8 cellular contexts compared by ENCODE assay signal in genomic region chr1:226223157-226223785, GRCh38. TPM values are rescaled to one million over a fixed set of nuclear protein-coding genes. Genes with fewer than 3 reads are reported as not detected.
DNase-seq lines count a peak whose midpoint lies in the region; ATAC-seq, FAIRE-seq and TF ChIP-seq lines count a peak whose summit lies in the region.

Gene MIXL1, plus strand, starts transcription at chr1:226223664. Its CDS starts 18 bp downstream, at chr1:226223682.

- no peak within 1 kb of the TSS for H2BK120ac ChIP-seq in H1 (replicated peaks; ENCODE audit: low read depth, low read length)

- no peak for TF ChIP-seq POLR2A in H1 (IDR thresholded peaks at IDR 0.05; ENCODE audit: control extremely low read depth in 1 of 2, low read depth in 2 of 2, low read length in 2 of 2)

- no peak within 1 kb of the TSS for H3K14ac ChIP-seq in H1 (ENCODE audit: insufficient read length)

- H3K9ac ChIP-seq in H1 (replicated peaks in 1 of 4; ENCODE audit: extremely low read depth in 1 of 4, low read depth in 3 of 4, low read length in 3 of 4), result peak within 1 kb of the TSS; percentile 13 to 69 (median 46); a peak in 3 of 7 replicates

- peaks cover 0 to 7% (median 0%) of the 10 kb centered on the region in 4 experiments; a peak in 3 of 7 replicates for H3K4me1 ChIP-seq in H1 (replicated peaks in 1 of 4; ENCODE audit: control insufficient read depth in 3 of 4, insufficient read depth in 4 of 4, low read length in 3 of 4)

- H2BK20ac ChIP-seq in H1 (ENCODE audit: low read length), result no peak within 1 kb of the TSS

- H4K20me1 ChIP-seq in H1 (replicated peaks in 1 of 2; ENCODE audit: control insufficient read depth in 1 of 2, insufficient read depth in 2 of 2, low read length in 2 of 2), result no peaks in the 10 kb centered on the region

- H4K8ac ChIP-seq in H1 (ENCODE audit: extremely low read depth, insufficient read depth, low read length), result peak within 1 kb of the TSS; percentile 76

- FAIRE-seq in H1 (lab: Jason Lieb, UNC), result no peak

- 7% methylated on average over 17 of the region's 62 CpGs; no CpG with 5 or more reads in 1 of the 2 experiments for WGBS in H1 (ENCODE audit: extremely low coverage in 1 of 2, insufficient coverage in 1 of 2, insufficient read length in 1 of 2, insufficient replicate concordance in 2 of 2, low coverage in 1 of 2, low lambda C conversion rate in 2 of 2, missing lambda C conversion rate in 1 of 2), 2 experiments

- H2AFZ ChIP-seq in H1 (ENCODE audit: low read length), result peak within 1 kb of the TSS; percentile 16; the same call in 1 of the 2 replicates

- no peak within 1 kb of the TSS for H3K56ac ChIP-seq in H1 (replicated peaks; ENCODE audit: insufficient read length, low read depth, low read length)

- no peak within 1 kb of the TSS; the same call in none of the 2 replicates for H3K18ac ChIP-seq in H1 (ENCODE audit: extremely low read depth, low read length)

- no peak within 1 kb of the TSS for H3K4ac ChIP-seq in H1 (replicated peaks; ENCODE audit: insufficient read length, low read depth, low read length)

- H3K79me1 ChIP-seq in H1 (ENCODE audit: low read depth, low read length), result no peaks in the 10 kb centered on the region

- H3K4me3 ChIP-seq in Jurkat, Clone E6-1 (ENCODE audit: low read length), result peak within 1 kb of the TSS; percentile 20; the same call in 1 of the 2 replicates
- peak within 1 kb of the TSS; percentile 34 to 69 (median 60) for H3K4me3 ChIP-seq in H1 (ENCODE audit: extremely low read depth in 1 of 4, insufficient read depth in 2 of 4, low read depth in 3 of 4, low read length in 4 of 4)

- H4K5ac ChIP-seq in H1 (ENCODE audit: insufficient read length, low read depth, low read length), result no peak within 1 kb of the TSS

- no peak within 1 kb of the TSS for H4K91ac ChIP-seq in H1 (replicated peaks; ENCODE audit: insufficient read length, low read length)

- DNase-seq in GM10266 (ENCODE audit: extremely low spot score) (peak; percentile 48), H1 (ENCODE audit: low read depth in 1 of 2, low spot score in 2 of 2) (peak in 1 of 2 experiments; percentile 76), omental fat pad (ENCODE audit: low spot score) (no peak), HCEC 1CT (no peak), NCI-H128 (lab: John Stamatoyannopoulos, UW; ENCODE audit: unreplicated experiment) (no peak), GOT3 (lab: John Stamatoyannopoulos, UW) (no peak)
- no peak for DNase-seq in Jurkat, Clone E6-1 (ENCODE audit: low read depth, low spot score)

- peak within 1 kb of the TSS; percentile 55 to 80 for H3K4me2 ChIP-seq in H1 (ENCODE audit: insufficient read depth in 1 of 2, low read depth in 2 of 2, low read length in 2 of 2)

- no peak for TF ChIP-seq EP300 in H1 (IDR thresholded peaks at IDR 0.05; ENCODE audit: borderline replicate concordance in 1 of 2, low read depth in 2 of 2, low read length in 2 of 2)

- no peak within 1 kb of the TSS for H3K23ac ChIP-seq in H1 (ENCODE audit: insufficient read length)

- TF ChIP-seq CTCF in GM10266 (IDR thresholded peaks at IDR 0.05; ENCODE audit: control insufficient read depth, insufficient read depth, low read depth, missing control alignments) (no peak), H1 (IDR thresholded peaks at IDR 0.05; ENCODE audit: control extremely low read depth in 1 of 3, insufficient read depth in 1 of 3, low read depth in 1 of 3, low read length in 3 of 3) (no peak), omental fat pad (IDR thresholded peaks at IDR 0.05) (no peak)

- peak; percentile 38 for ATAC-seq in GM21390 (IDR thresholded peaks at IDR 0.05; ENCODE audit: unreplicated experiment)
- peak; percentile 14 for ATAC-seq in omental fat pad (ENCODE audit: low FRiP score)

- POLR2A ChIA-PET in H1 (lab: Charles Lee; ENCODE audit: partially characterized antibody), result interaction anchor here (0.9 to 1.6 kb wide), 5 partner anchors 13 to 100 kb away, joined by 3 to 5 read pairs (median 4); no protein-coding TSS in a partner anchor

- H3K9me3 ChIP-seq in H1 (ENCODE audit: insufficient read depth in 2 of 2, low read depth in 1 of 2, low read length in 1 of 2), result no peaks in the 10 kb centered on the region

- no peak within 1 kb of the TSS for H3K27ac ChIP-seq in H1 (ENCODE audit: low read depth, low read length)

- CTCF ChIA-PET in H1 (lab: Charles Lee; ENCODE audit: partially characterized antibody), result interaction anchor here (0.6 to 10.5 kb wide), 7 partner anchors 12 to 102 kb away, joined by 3 to 103 read pairs (median 5); no protein-coding TSS in a partner anchor

- H2BK15ac ChIP-seq in H1 (ENCODE audit: low read length), result no peak within 1 kb of the TSS

- no peak within 1 kb of the TSS for H2AK5ac ChIP-seq in H1 (ENCODE audit: low read depth, low read length)

- no peak within 1 kb of the TSS for H2BK5ac ChIP-seq in H1 (ENCODE audit: low read depth, low read length)

- H3K23me2 ChIP-seq in H1 (ENCODE audit: low read depth, low read length), result peaks cover 6% of the 10 kb centered on the region; the same call in 1 of the 2 replicates

- TF ChIP-seq RAD21 in H1 (IDR thresholded peaks at IDR 0.05 in 1 of 2, conservative IDR thresholded peaks at IDR 0.05 in 1 of 2; ENCODE audit: low read depth in 2 of 2, low read length in 2 of 2), result no peak

- H3K36me3 ChIP-seq in H1 (ENCODE audit: control insufficient read depth in 2 of 4, insufficient read depth in 4 of 4, low read length in 3 of 4), result no peaks in the 10 kb centered on the region

- no peaks in the 10 kb centered on the region for H3K79me2 ChIP-seq in H1 (ENCODE audit: control insufficient read depth in 1 of 2, insufficient read depth in 2 of 2, low read length in 2 of 2)

- peaks cover 0 to 23% (median 18%) of the 10 kb centered on the region in 4 experiments; a peak in 6 of 7 replicates for H3K27me3 ChIP-seq in H1 (replicated peaks in 1 of 4; ENCODE audit: control insufficient read depth in 3 of 4, extremely low read depth in 1 of 4, insufficient read depth in 3 of 4, low read length in 3 of 4)

- H2BK12ac ChIP-seq in H1 (ENCODE audit: low read depth, low read length), result no peak within 1 kb of the TSS

TF ChIP-seq in H1, 55 proteins besides CTCF, POLR2A, EP300 and RAD21:
- TF ChIP-seq SP4 (IDR thresholded peaks at IDR 0.05; ENCODE audit: low read length) (no peak), ASH2L (IDR thresholded peaks at IDR 0.05; ENCODE audit: low read length) (peak; percentile 8), EGR1 (IDR thresholded peaks at IDR 0.05; ENCODE audit: borderline replicate concordance, low read depth, low read length) (no peak), PHF8 (conservative IDR thresholded peaks at IDR 0.05; ENCODE audit: low read depth, low read length) (0 out of 2 replicates have a peak, but pooled peaks have one; percentile 36), SRF (IDR thresholded peaks at IDR 0.05; ENCODE audit: low read depth, low read length) (0 out of 2 replicates have a peak, but pooled peaks have one; percentile 36), KDM4A (IDR thresholded peaks at IDR 0.05; ENCODE audit: low read depth, low read length, severe bottlenecking) (peak; percentile 91), RBBP5 (IDR thresholded peaks at IDR 0.05; ENCODE audit: borderline replicate concordance, low read depth, low read length) (0 out of 2 replicates have a peak, but pooled peaks have one; percentile 7), SUZ12 (IDR thresholded peaks at IDR 0.05; ENCODE audit: low read length) (0 out of 2 replicates have a peak, but pooled peaks have one; percentile 10), GABPA (IDR thresholded peaks at IDR 0.05; ENCODE audit: borderline replicate concordance, insufficient read depth, low read length) (peak; percentile 6; the same call in 1 of the 2 replicates)

RNA-seq across cellular contexts. Expression of gene MIXL1, which starts in this region (rescaled TPM):
- polyA plus RNA-seq in Jurkat, Clone E6-1 (2012; ENCODE audit: insufficient read depth, insufficient read length), result 0.75 TPM
- total RNA-seq in H1 (2021; fragmentation: NEBNext Ultra II Directional; extraction: Animal tissue kit (Norgen Biotek cat#: 25700)), result 1.5 and 2.7 TPM in 2 replicates
- polyA plus RNA-seq in H1 (2011; rRNA removed), result 1.1 and 1.8 TPM in 2 replicates
- 0.92 TPM for polyA plus RNA-seq in H1 (2011; cell fraction: cytosol; rRNA removed)
- 0.51 TPM for polyA plus RNA-seq in H1 (2011; cell fraction: nucleus; rRNA removed)
- polyA plus RNA-seq in H1 (2012, experiment 1 of 2), result 0.74 to 2.0 TPM (median 1.5 TPM) in 4 replicates
- polyA plus RNA-seq in H1 (2012, experiment 2 of 2), result 2.5 TPM
- polyA plus RNA-seq in H1 (2013, experiment 1 of 2), result 1.9 TPM
- 1.7 TPM for polyA plus RNA-seq in H1 (2013, experiment 2 of 2)
- 0.59 and 0.73 TPM in 2 replicates for polyA minus RNA-seq in H1 (2011; rRNA and poly(A)+ RNA removed)
- not detected for polyA minus RNA-seq in H1 (2011; cell fraction: cytosol; rRNA and poly(A)+ RNA removed)
- 0.40 TPM for polyA minus RNA-seq in H1 (2011; cell fraction: nucleus; rRNA and poly(A)+ RNA removed)
- total RNA-seq in omental fat pad, result under 1 TPM in 1 of 4 donors, not detected in 3; 0.84 TPM

Comparison
In these comparisons a context has a peak if more than half of its experiments do, and no peak if none do; other contexts are left out.
1. Peak in ATAC-seq in omental fat pad; RNA of the gene not detected or under 1 TPM.